In the genomic region with DNA sequence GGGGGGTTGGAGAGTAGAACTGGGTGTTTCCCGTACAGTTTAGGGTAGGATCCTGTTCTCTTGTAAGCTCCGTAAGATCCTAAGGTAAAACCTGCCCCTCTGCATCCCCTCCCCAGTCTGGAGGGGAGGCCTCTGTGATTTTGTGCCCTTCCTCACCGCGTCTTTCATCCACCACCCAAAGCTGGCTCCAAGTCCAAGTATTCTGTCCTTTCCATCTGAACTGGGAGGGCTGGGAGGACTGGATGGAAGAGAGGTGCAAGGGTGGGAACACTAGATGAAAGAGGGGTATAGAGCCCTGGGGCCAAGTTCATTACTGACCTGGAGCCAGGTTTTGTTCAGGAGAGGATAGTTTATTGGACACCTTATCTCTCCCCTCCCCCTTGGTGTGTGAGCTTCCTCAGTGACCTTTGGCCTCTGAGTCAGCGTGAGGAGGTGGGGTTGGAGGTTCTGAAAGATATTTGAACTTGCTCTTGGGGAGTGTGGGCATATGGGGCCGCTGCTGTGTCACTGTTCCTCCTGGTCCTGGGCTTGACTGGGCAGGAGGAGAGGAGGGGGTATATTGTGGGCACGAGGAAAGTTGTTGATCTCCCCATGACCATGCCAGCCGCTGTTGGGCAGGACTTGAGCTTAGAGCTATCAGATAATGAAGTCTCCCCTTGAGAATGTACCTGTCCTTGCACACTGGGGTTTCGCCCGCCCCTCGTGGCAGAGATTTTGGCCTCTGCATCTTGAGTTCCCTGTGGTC, we compare ENCODE assay signal across 8 cellular contexts. TPM values are rescaled to one million over a fixed set of nuclear protein-coding genes. Genes with fewer than 3 reads are reported as not detected.
DNase-seq lines count a peak whose midpoint lies in the region; ATAC-seq and TF ChIP-seq lines count a peak whose summit lies in the region.

No MANE protein-coding gene starts in this region.

- peaks cover 53% of the 10 kb centered on the region for H3K4me1 ChIP-seq in DOHH2 (ENCODE audit: control insufficient read depth, low read length)
- peaks cover 18% of the 10 kb centered on the region for H3K4me1 ChIP-seq in mesendoderm (ENCODE audit: control insufficient read depth, low read depth, low read length)

- no peak overlapping the region for H2BK120ac ChIP-seq in mesendoderm (ENCODE audit: low read depth, low read length)

- peak overlapping the region; percentile 96 for H3K27ac Mint-ChIP-seq in activated CD4-positive, alpha-beta T cell treated with anti-CD3 and anti-CD28 coated beads for 36 hours

- peaks cover 14% of the 10 kb centered on the region for H3K36me3 Mint-ChIP-seq in activated CD4-positive, alpha-beta T cell treated with anti-CD3 and anti-CD28 coated beads for 36 hours (ENCODE audit: low read depth)

- peaks cover 2% of the 10 kb centered on the region for H3K27me3 Mint-ChIP-seq in activated CD4-positive, alpha-beta T cell treated with anti-CD3 and anti-CD28 coated beads for 36 hours

- peak overlapping the region; percentile 98 for H3K4ac ChIP-seq in mesendoderm (ENCODE audit: low read depth, low read length)

- H3K79me2 ChIP-seq in DOHH2 (ENCODE audit: control insufficient read depth, low read length) (peaks cover 61% of the 10 kb centered on the region), mesendoderm (ENCODE audit: control insufficient read depth, insufficient read depth, low read length) (peaks cover 59% of the 10 kb centered on the region)

- H3K27ac ChIP-seq in DOHH2 (ENCODE audit: low read depth, low read length) (peak overlapping the region; percentile 63), dorsolateral prefrontal cortex (peak overlapping the region in 55 of 59 donors; percentile 9 to 100 (median 98)), mesendoderm (ENCODE audit: low read depth, low read length) (peak overlapping the region; percentile 76)

- H3F3A ChIP-seq in DOHH2 (ENCODE audit: control insufficient read depth, insufficient read depth): peaks cover 22% of the 10 kb centered on the region

- H3K4me3 Mint-ChIP-seq in activated CD4-positive, alpha-beta T cell treated with anti-CD3 and anti-CD28 coated beads for 36 hours: peak overlapping the region; percentile 99

- no peak overlapping the region for H2BK15ac ChIP-seq in mesendoderm (replicated peaks; ENCODE audit: low read depth)

- peaks cover 6% of the 10 kb centered on the region for H4K20me1 ChIP-seq in DOHH2 (ENCODE audit: control insufficient read depth, insufficient read depth, low read depth, low read length)

- H3K56ac ChIP-seq in mesendoderm (ENCODE audit: low read length): peak overlapping the region; percentile 99

- no peaks in the 10 kb centered on the region for H3K9me3 Mint-ChIP-seq in activated CD4-positive, alpha-beta T cell treated with anti-CD3 and anti-CD28 coated beads for 36 hours (ENCODE audit: low read depth)

- H2AK5ac ChIP-seq in mesendoderm (ENCODE audit: low read length): peak overlapping the region; percentile 98

- CTCF ChIA-PET in activated CD4-positive, alpha-beta T cell treated with anti-CD3 and anti-CD28 coated beads for 36 hours (lab: Charles Lee): interaction anchor here (0.7 to 1.6 kb wide), 11 partner anchors 10 to 324 kb away, joined by 3 to 6 read pairs (median 4); a partner anchor contains a TSS

- peak overlapping the region; percentile 86 for H2BK5ac ChIP-seq in mesendoderm (ENCODE audit: low read length)

- peak overlapping the region; percentile 77 for H3K18ac ChIP-seq in mesendoderm (ENCODE audit: low read length)

- H3K27me3 ChIP-seq in DOHH2 (ENCODE audit: control insufficient read depth, low read length) (no peaks in the 10 kb centered on the region), dorsolateral prefrontal cortex (no peaks in the 10 kb centered on the region), mesendoderm (ENCODE audit: insufficient read depth, low read length, poor library complexity) (no peaks in the 10 kb centered on the region)

- peak overlapping the region; percentile 85 for H3K23ac ChIP-seq in mesendoderm (ENCODE audit: low read length)

- POLR2A ChIA-PET in activated CD4-positive, alpha-beta T cell treated with anti-CD3 and anti-CD28 coated beads for 36 hours (lab: Charles Lee): interaction anchor here (0.6 to 3.2 kb wide), 8 partner anchors 10 to 282 kb away, joined by 3 to 36 read pairs (median 4); a partner anchor contains a TSS

- H3K79me1 ChIP-seq in mesendoderm (ENCODE audit: low read length): peaks cover 18% of the 10 kb centered on the region

- TF ChIP-seq CTCF in DOHH2 (IDR thresholded peaks at IDR 0.05; ENCODE audit: low read depth, low read length, poor library complexity, severe bottlenecking): no peak
- no peak for TF ChIP-seq CTCF in dorsolateral prefrontal cortex (IDR thresholded peaks at IDR 0.05 in 54 of 56, conservative IDR thresholded peaks at IDR 0.05 in 2 of 56; ENCODE audit: low read depth in 1 of 56, partially characterized antibody in 56 of 56)

- no CpG with 5 or more reads among the region's 11 CpGs for WGBS in mesendoderm (ENCODE audit: extremely low coverage, insufficient coverage, low lambda C conversion rate)

- H3K4me3 ChIP-seq in DOHH2 (ENCODE audit: low read length) (peak overlapping the region; percentile 95), dorsolateral prefrontal cortex (peak overlapping the region; percentile 66 to 99 (median 96)), mesendoderm (ENCODE audit: low read length) (peak overlapping the region; percentile 59)

- H4K5ac ChIP-seq in mesendoderm (ENCODE audit: low read length): peak overlapping the region; percentile 65

- intact Hi-C loops in activated CD4-positive, alpha-beta T cell treated with anti-CD3 and anti-CD28 coated beads for 36 hours (cut with DNase I, micrococcal nuclease): loop anchor here (1.0 to 5.0 kb wide), 10 partner anchors 10 to 531 kb away; a partner anchor contains a TSS
- intact Hi-C loops in dorsolateral prefrontal cortex (cut with DNase I): loop anchor here in 1 of 2 donors (2.0 to 5.0 kb wide), 3 partner anchors 19 to 281 kb away; a partner anchor contains a TSS

- H3K4me2 ChIP-seq in DOHH2 (ENCODE audit: low read length): peak overlapping the region; percentile 86
- peak overlapping the region; percentile 91 for H3K4me2 ChIP-seq in mesendoderm (ENCODE audit: low read length)

- ATAC-seq in activated CD4-positive, alpha-beta T cell treated with anti-CD3 and anti-CD28 coated beads for 36 hours: peak; percentile 52
- no peak for ATAC-seq in HG03095 (IDR thresholded peaks at IDR 0.05; ENCODE audit: unreplicated experiment)

- H3K4me1 Mint-ChIP-seq in activated CD4-positive, alpha-beta T cell treated with anti-CD3 and anti-CD28 coated beads for 36 hours: peaks cover 66% of the 10 kb centered on the region

- no peaks in the 10 kb centered on the region for H3K9me3 ChIP-seq in DOHH2 (ENCODE audit: control insufficient read depth, insufficient read depth, low read length)

- DNase-seq in M059J (ENCODE audit: low read depth) (peak; percentile 92), dorsolateral prefrontal cortex (peak in 2 of 10 donors; percentile 48 to 54), mesendoderm (peak; percentile 87), NCI-H187 (lab: John Stamatoyannopoulos, UW) (no peak)
- peak; percentile 91 for DNase-seq in activated CD4-positive, alpha-beta T cell treated with anti-CD3 and anti-CD28 coated beads for 36 hours
- DNase-seq in stimulated activated CD8-positive, alpha-beta memory T cell treated with anti-CD3 and anti-CD28 coated beads, Interleukin-4, amount 100 ng/mL, for 24 hours (ENCODE audit: low read depth): peak; percentile 73

- H3K36me3 ChIP-seq in DOHH2 (ENCODE audit: control insufficient read depth, low read length): peaks cover 24% of the 10 kb centered on the region
- no peaks in the 10 kb centered on the region for H3K36me3 ChIP-seq in mesendoderm (ENCODE audit: control insufficient read depth, insufficient read depth, low read length)

- H3K9me2 ChIP-seq in DOHH2 (replicated peaks; ENCODE audit: control insufficient read depth, low read length): no peaks in the 10 kb centered on the region

- peak overlapping the region; percentile 82 for H3K9ac ChIP-seq in mesendoderm (ENCODE audit: low read length)

- H4K8ac ChIP-seq in mesendoderm (ENCODE audit: low read depth, low read length): no peak overlapping the region

RNA-seq across cellular contexts. Expression of a gene that starts 1.6 kb away (rescaled TPM):
- total RNA-seq in M059J (2014; rRNA removed; shearing (Covaris generic)): 272 and 294 TPM in 2 replicates
- total RNA-seq in activated CD4-positive, alpha-beta T cell treated with anti-CD3 and anti-CD28 coated beads for 36 hours: 100 to 1,000 TPM; 119 to 144 TPM
- 100 to 1,000 TPM in 14 of 120 experiments, 10 to 100 TPM in 106; 54.6 to 125 (median 90.0) TPM for total RNA-seq in dorsolateral prefrontal cortex
- 160 TPM for polyA plus RNA-seq in mesendoderm (2013, experiment 1 of 2)
- polyA plus RNA-seq in mesendoderm (2013, experiment 2 of 2): 164 TPM

RNA-seq across cellular contexts. Expression of a gene that starts 17.9 kb away (rescaled TPM):
- 716 and 785 TPM in 2 replicates for total RNA-seq in M059J (2014; rRNA removed; shearing (Covaris generic))
- total RNA-seq in activated CD4-positive, alpha-beta T cell treated with anti-CD3 and anti-CD28 coated beads for 36 hours: 1,000 to 10,000 TPM; 1,886 to 1,896 TPM
- 100 to 1,000 TPM; 239 to 571 (median 364) TPM for total RNA-seq in dorsolateral prefrontal cortex
- 4,252 TPM for polyA plus RNA-seq in mesendoderm (2013, experiment 1 of 2)
- polyA plus RNA-seq in mesendoderm (2013, experiment 2 of 2): 4,329 TPM

RNA-seq across cellular contexts. Expression of a gene that starts 46.3 kb away (rescaled TPM):
- 7.8 and 8.9 TPM in 2 replicates for total RNA-seq in M059J (2014; rRNA removed; shearing (Covaris generic))
- total RNA-seq in activated CD4-positive, alpha-beta T cell treated with anti-CD3 and anti-CD28 coated beads for 36 hours: 10 to 100 TPM; 23.3 to 24.0 TPM
- total RNA-seq in dorsolateral prefrontal cortex: 10 to 100 TPM; 12.1 to 25.1 (median 17.5) TPM
- 13.8 TPM for polyA plus RNA-seq in mesendoderm (2013, experiment 1 of 2)
- 14.3 TPM for polyA plus RNA-seq in mesendoderm (2013, experiment 2 of 2)

Comparison
In these comparisons a context has a peak if more than half of its experiments do, and no peak if none do; other contexts are left out.
1. DNase-seq: peak in M059J (single experiment), activated CD4-positive, alpha-beta T cell treated with anti-CD3 and anti-CD28 coated beads for 36 hours (single experiment), mesendoderm (single experiment) and stimulated activated CD8-positive, alpha-beta memory T cell treated with anti-CD3 and anti-CD28 coated beads, Interleukin-4, amount 100 ng/mL, for 24 hours (single experiment); none in NCI-H187 (0 of 2).
2. Peak in every context shown above with its lines, with median percentiles within 50 percentile points of each other: H3K27ac ChIP-seq and H3K4me3 ChIP-seq.